8 cellular contexts compared by ENCODE assay signal in the genomic region with DNA sequence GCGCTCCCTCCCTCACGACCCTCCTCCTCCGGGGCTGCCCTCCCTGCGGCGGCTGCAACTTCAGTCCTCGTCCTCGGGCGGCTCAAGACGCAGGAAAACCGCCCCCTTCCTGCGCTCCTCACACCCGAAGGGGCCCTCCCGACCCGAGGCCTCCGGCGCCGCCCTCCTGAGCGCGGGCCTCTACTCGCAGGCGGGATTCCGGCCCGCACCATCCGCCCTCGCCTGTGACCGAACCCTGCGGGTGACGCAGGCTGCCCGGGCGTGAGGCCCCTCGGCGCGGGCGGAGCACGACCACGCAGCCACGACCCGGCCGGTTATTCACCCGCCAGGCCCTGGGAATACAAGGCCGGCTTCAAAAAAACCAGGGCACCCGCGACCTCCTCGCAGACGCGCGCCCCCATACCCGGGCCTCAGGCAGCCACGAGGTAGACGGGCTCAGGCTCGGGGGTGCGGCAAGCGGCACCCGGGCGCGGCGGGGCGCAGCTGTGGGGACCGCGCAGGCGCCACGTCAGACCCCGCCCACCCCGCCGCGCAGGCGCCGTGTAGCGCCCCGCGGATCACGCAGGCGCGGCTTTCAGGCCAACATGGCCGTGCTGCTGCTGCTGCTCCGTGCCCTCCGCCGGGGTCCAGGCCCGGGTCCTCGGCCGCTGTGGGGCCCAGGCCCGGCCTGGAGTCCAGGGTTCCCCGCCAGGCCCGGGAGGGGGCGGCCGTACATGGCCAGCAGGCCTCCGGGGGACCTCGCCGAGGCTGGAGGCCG. TPM values are rescaled to one million over a fixed set of nuclear protein-coding genes. Genes with fewer than 3 reads are reported as not detected.
DNase-seq lines count a peak whose midpoint lies in the region; ATAC-seq and TF ChIP-seq lines count a peak whose summit lies in the region.

Gene SPG7 (plus strand): TSS at position 570 of the 757 bp plus-strand sequence. CDS start 15 bp downstream, at position 585.

- no peaks in the 10 kb centered on the region for H3K27me3 ChIP-seq in naive thymus-derived CD4-positive, alpha-beta T cell (ENCODE audit: control insufficient read depth in 2 of 2, insufficient read depth in 2 of 2, low read length in 2 of 2)

- H3K9me3 Mint-ChIP-seq in naive thymus-derived CD4-positive, alpha-beta T cell, result peaks cover 0 to 5% (median 0%) of the 10 kb centered on the region in 11 donors
- H3K9me3 Mint-ChIP-seq in stimulated activated memory B cell treated with anti-CD40 and anti-IgM and Interleukin-4, amounts not matched to agents 10 μg/mL and 1 μg/mL and 100 μg/mL, for 72 hours, result no peaks in the 10 kb centered on the region

- TF ChIP-seq RAD21 in Ishikawa (IDR thresholded peaks at IDR 0.05; ENCODE audit: low read depth), result no peak

- intact Hi-C loops in naive thymus-derived CD4-positive, alpha-beta T cell (cut with micrococcal nuclease), result loop anchor here (1.0 to 5.0 kb wide), 13 partner anchors 18 to 696 kb away; partner anchors contain the start of genes RPL13 (in 2 of the 2), ANKRD11 (in 1 of the 2), APRT (in 1 of the 2) and CHMP1A (in 1 of the 2)

- TF ChIP-seq EP300 in Ishikawa (IDR thresholded peaks at IDR 0.05; ENCODE audit: borderline replicate concordance), result no peak

- H3K27ac Mint-ChIP-seq in naive thymus-derived CD4-positive, alpha-beta T cell, result peak within 1 kb of the TSS; percentile 87 to 97 (median 94)
- peak within 1 kb of the TSS; percentile 75 for H3K27ac Mint-ChIP-seq in stimulated activated memory B cell treated with anti-CD40 and anti-IgM and Interleukin-4, amounts not matched to agents 10 μg/mL and 1 μg/mL and 100 μg/mL, for 72 hours

- peaks cover 30 to 33% of the 10 kb centered on the region in 2 donors for H3K4me1 ChIP-seq in naive thymus-derived CD4-positive, alpha-beta T cell (ENCODE audit: control insufficient read depth in 2 of 2, insufficient read depth in 2 of 2, low read length in 2 of 2)

- H3K36me3 Mint-ChIP-seq in naive thymus-derived CD4-positive, alpha-beta T cell, result peaks cover 0 to 7% (median 0%) of the 10 kb centered on the region in 5 donors
- peaks cover 4% of the 10 kb centered on the region for H3K36me3 Mint-ChIP-seq in stimulated activated memory B cell treated with anti-CD40 and anti-IgM and Interleukin-4, amounts not matched to agents 10 μg/mL and 1 μg/mL and 100 μg/mL, for 72 hours

- no peaks in the 10 kb centered on the region for H3K9me3 ChIP-seq in naive thymus-derived CD4-positive, alpha-beta T cell (ENCODE audit: control insufficient read depth in 2 of 3, low read length in 3 of 3)

- CTCF ChIA-PET in naive thymus-derived CD4-positive, alpha-beta T cell (lab: Charles Lee), result interaction anchor here (0.6 to 2.2 kb wide), 8 partner anchors 89 to 1559 kb away, joined by 3 to 13 read pairs (median 5); no protein-coding TSS in a partner anchor

- H3K27ac ChIP-seq in naive thymus-derived CD4-positive, alpha-beta T cell (ENCODE audit: low read depth, low read length), result peak within 1 kb of the TSS; percentile 86

- peak within 1 kb of the TSS; percentile 64 for H3K4me3 ChIP-seq in naive thymus-derived CD4-positive, alpha-beta T cell (ENCODE audit: low read length)

- peak; percentile 47 for DNase-seq in DMS53 treated with DMSO at 0.1 percent for 48 hours (lab: John Stamatoyannopoulos, UW; ENCODE audit: unreplicated experiment)
- peak; percentile 81 for DNase-seq in RPMI7951 (ENCODE audit: low read depth)
- peak; percentile 91 for DNase-seq in activated T-helper 1 cell treated with Interleukin-2 at 50 U/mL for 16 hours (ENCODE audit: low read depth)
- DNase-seq in fibroblast of gingiva (ENCODE audit: low read depth), result peak; percentile 79
- peak; percentile 82 to 98 (median 95) for DNase-seq in naive thymus-derived CD4-positive, alpha-beta T cell

- H3K27me3 Mint-ChIP-seq in naive thymus-derived CD4-positive, alpha-beta T cell, result no peaks in the 10 kb centered on the region
- H3K27me3 Mint-ChIP-seq in stimulated activated memory B cell treated with anti-CD40 and anti-IgM and Interleukin-4, amounts not matched to agents 10 μg/mL and 1 μg/mL and 100 μg/mL, for 72 hours, result no peaks in the 10 kb centered on the region

- peaks cover 0 to 27% (median 11%) of the 10 kb centered on the region in 3 experiments for H3K36me3 ChIP-seq in naive thymus-derived CD4-positive, alpha-beta T cell (ENCODE audit: control insufficient read depth in 2 of 3, insufficient read depth in 3 of 3, low read length in 3 of 3)

- POLR2A ChIA-PET in naive thymus-derived CD4-positive, alpha-beta T cell (lab: Charles Lee), result interaction anchor here (0.6 to 5.2 kb wide), 33 partner anchors 10 to 651 kb away, joined by 3 to 68 read pairs (median 4); partner anchors contain the start of genes ANKRD11, TRAPPC2L and ZNF778

- peaks cover 14 to 46% (median 31%) of the 10 kb centered on the region in 7 donors for H3K4me1 Mint-ChIP-seq in naive thymus-derived CD4-positive, alpha-beta T cell
- peaks cover 31% of the 10 kb centered on the region for H3K4me1 Mint-ChIP-seq in stimulated activated memory B cell treated with anti-CD40 and anti-IgM and Interleukin-4, amounts not matched to agents 10 μg/mL and 1 μg/mL and 100 μg/mL, for 72 hours

- peak within 1 kb of the TSS; percentile 82 to 96 (median 95) for H3K4me3 Mint-ChIP-seq in naive thymus-derived CD4-positive, alpha-beta T cell
- H3K4me3 Mint-ChIP-seq in stimulated activated memory B cell treated with anti-CD40 and anti-IgM and Interleukin-4, amounts not matched to agents 10 μg/mL and 1 μg/mL and 100 μg/mL, for 72 hours, result peak within 1 kb of the TSS; percentile 87

- peak; percentile 58 for ATAC-seq in GM21576 (IDR thresholded peaks at IDR 0.05; ENCODE audit: unreplicated experiment)
- peak; percentile 83 for ATAC-seq in naive thymus-derived CD4-positive, alpha-beta T cell
- ATAC-seq in stimulated activated memory B cell treated with anti-CD40 and anti-IgM and Interleukin-4, amounts not matched to agents 10 μg/mL and 1 μg/mL and 100 μg/mL, for 72 hours, result peak; percentile 89

TF ChIP-seq in Ishikawa, 13 proteins besides CTCF, POLR2A, EP300 and RAD21:
- TF ChIP-seq CEBPB (IDR thresholded peaks at IDR 0.05), result no peak
- TF ChIP-seq NFIC (IDR thresholded peaks at IDR 0.05), result no peak
- no peak for TF ChIP-seq EGR1 (IDR thresholded peaks at IDR 0.05)
- TF ChIP-seq, protein P1, sequence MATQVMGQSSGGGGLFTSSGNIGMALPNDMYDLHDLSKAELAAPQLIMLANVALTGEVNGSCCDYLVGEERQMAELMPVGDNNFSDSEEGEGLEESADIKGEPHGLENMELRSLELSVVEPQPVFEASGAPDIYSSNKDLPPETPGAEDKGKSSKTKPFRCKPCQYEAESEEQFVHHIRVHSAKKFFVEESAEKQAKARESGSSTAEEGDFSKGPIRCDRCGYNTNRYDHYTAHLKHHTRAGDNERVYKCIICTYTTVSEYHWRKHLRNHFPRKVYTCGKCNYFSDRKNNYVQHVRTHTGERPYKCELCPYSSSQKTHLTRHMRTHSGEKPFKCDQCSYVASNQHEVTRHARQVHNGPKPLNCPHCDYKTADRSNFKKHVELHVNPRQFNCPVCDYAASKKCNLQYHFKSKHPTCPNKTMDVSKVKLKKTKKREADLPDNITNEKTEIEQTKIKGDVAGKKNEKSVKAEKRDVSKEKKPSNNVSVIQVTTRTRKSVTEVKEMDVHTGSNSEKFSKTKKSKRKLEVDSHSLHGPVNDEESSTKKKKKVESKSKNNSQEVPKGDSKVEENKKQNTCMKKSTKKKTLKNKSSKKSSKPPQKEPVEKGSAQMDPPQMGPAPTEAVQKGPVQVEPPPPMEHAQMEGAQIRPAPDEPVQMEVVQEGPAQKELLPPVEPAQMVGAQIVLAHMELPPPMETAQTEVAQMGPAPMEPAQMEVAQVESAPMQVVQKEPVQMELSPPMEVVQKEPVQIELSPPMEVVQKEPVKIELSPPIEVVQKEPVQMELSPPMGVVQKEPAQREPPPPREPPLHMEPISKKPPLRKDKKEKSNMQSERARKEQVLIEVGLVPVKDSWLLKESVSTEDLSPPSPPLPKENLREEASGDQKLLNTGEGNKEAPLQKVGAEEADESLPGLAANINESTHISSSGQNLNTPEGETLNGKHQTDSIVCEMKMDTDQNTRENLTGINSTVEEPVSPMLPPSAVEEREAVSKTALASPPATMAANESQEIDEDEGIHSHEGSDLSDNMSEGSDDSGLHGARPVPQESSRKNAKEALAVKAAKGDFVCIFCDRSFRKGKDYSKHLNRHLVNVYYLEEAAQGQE (IDR thresholded peaks at IDR 0.05; ENCODE audit: low read depth), result no peak
- peak; percentile 80 for TF ChIP-seq TAF1 (IDR thresholded peaks at IDR 0.05; ENCODE audit: low read depth)
- TF ChIP-seq USF1 (IDR thresholded peaks at IDR 0.05), result no peak
- 0 out of 2 replicates have a peak, but pooled peaks have one; percentile 14 for TF ChIP-seq TCF12 (IDR thresholded peaks at IDR 0.05; ENCODE audit: low read depth)
- peak; percentile 94 for TF ChIP-seq YY1 (IDR thresholded peaks at IDR 0.05; ENCODE audit: low read depth)
- TF ChIP-seq MAX (IDR thresholded peaks at IDR 0.05), result peak; percentile 91
- TF ChIP-seq TEAD4 (IDR thresholded peaks at IDR 0.05), result no peak
- no peak for TF ChIP-seq FOXM1 (IDR thresholded peaks at IDR 0.05; ENCODE audit: borderline replicate concordance, low read depth)
- TF ChIP-seq ZBTB7A (IDR thresholded peaks at IDR 0.05; ENCODE audit: low read depth), result peak; percentile 55; the same call in 1 of the 2 replicates
- no peak for TF ChIP-seq CREB1 (IDR thresholded peaks at IDR 0.05; ENCODE audit: low read depth)

RNA-seq across cellular contexts. Expression of gene SPG7, which starts in this region (rescaled TPM):
- 50.3 and 79.9 TPM in 2 replicates for total RNA-seq in RPMI7951 (2014; rRNA removed; shearing (Covaris generic))
- 100 to 1,000 TPM; 129 to 181 (median 170) TPM for total RNA-seq in naive thymus-derived CD4-positive, alpha-beta T cell
- 10 to 100 TPM; 48.6 to 56.6 TPM for polyA plus RNA-seq in naive thymus-derived CD4-positive, alpha-beta T cell

Comparison
In these comparisons a context has a peak if more than half of its experiments do, and no peak if none do; other contexts are left out.
1. Peak in every context shown above with its lines: DNase-seq, ATAC-seq, H3K4me3 ChIP-seq and H3K27ac ChIP-seq.